11 cellular contexts compared by ENCODE assay signal in genomic region chr3:55897573-55898224, GRCh38.
A peak's percentile ranks its signal among the peaks of the same experiment; 100 is the strongest.
DNase-seq lines count a peak whose midpoint lies in the region; TF ChIP-seq lines count a peak whose summit lies in the region.
"Had no signal": no experiment of that assay in that cellular context is flagged by ENCODE, and none has a peak within 500 bp of the region (broad histone marks: within the 10 kb centered on the region; RNA-seq: fewer than 3 reads in every experiment).

No MANE protein-coding gene starts in this region.

- no peaks in the 10 kb centered on the region for H3K9me2 ChIP-seq in hepatocyte (replicated peaks; ENCODE audit: insufficient read depth)

- no peaks in the 10 kb centered on the region for H3K36me3 ChIP-seq in hepatocyte (replicated peaks; ENCODE audit: insufficient read depth, low read depth)

- H3K27ac ChIP-seq in 22Rv1, result no peak overlapping the region
- H3K27ac ChIP-seq in hepatocyte, result no peak overlapping the region

- no peaks in the 10 kb centered on the region for H3K9me3 ChIP-seq in hepatocyte (ENCODE audit: low read depth)

- DNase-seq in RPMI7951 (ENCODE audit: low read depth), result peak; percentile 52
- DNase-seq in hepatocyte (ENCODE audit: low spot score), result peak; percentile 20
- DNase-seq in mesenteric fat pad (ENCODE audit: low spot score), result no peak
- no peak for DNase-seq in effector CD8-positive, alpha-beta T cell (lab: John Stamatoyannopoulos, UW)
- DNase-seq in lower leg skin (ENCODE audit: low spot score in 2 of 2), result no peak
- no peak for DNase-seq in T-helper 2 cell
- DNase-seq: effector CD4-positive, alpha-beta T cell; naive B cell; NCI-H446 had no signal

- intact Hi-C loops in lower leg skin (cut with DNase I; ENCODE audit: low total_unique reads), result no loop called here

- H3K79me2 ChIP-seq in hepatocyte, result no peaks in the 10 kb centered on the region

- no peak for TF ChIP-seq POLR2A in lower leg skin (IDR thresholded peaks at IDR 0.05)

- no peak overlapping the region for H2AFZ ChIP-seq in hepatocyte

- TF ChIP-seq CTCF in 22Rv1 (IDR thresholded peaks at IDR 0.05) (peak; percentile 75), GM12875 (IDR thresholded peaks at IDR 0.05; ENCODE audit: borderline replicate concordance, insufficient read depth, low read depth, low read length) (peak; percentile 17; the same call in 1 of the 2 replicates), hepatocyte (IDR thresholded peaks at IDR 0.05; ENCODE audit: poor library complexity) (peak; percentile 56), lower leg skin (IDR thresholded peaks at IDR 0.05) (no peak)

- H4K20me1 ChIP-seq in hepatocyte (ENCODE audit: insufficient read depth, poor library complexity, severe bottlenecking), result no peaks in the 10 kb centered on the region

- H3K4me2 ChIP-seq in hepatocyte, result peak overlapping the region; percentile 12

- WGBS in hepatocyte (ENCODE audit: low lambda C conversion rate, missing lambda C conversion rate), result 23% methylated on average over 4 of the region's 4 CpGs
- 36 to 42% methylated on average over 4 of the region's 4 CpGs for WGBS in lower leg skin, 2 donors

- no peaks in the 10 kb centered on the region for H3K27me3 ChIP-seq in hepatocyte

- H3K4me3 ChIP-seq in GM12875 (ENCODE audit: low read depth, low read length) (no peak overlapping the region), hepatocyte (no peak overlapping the region), lower leg skin (ENCODE audit: low read depth, poor library complexity, severe bottlenecking) (no peak overlapping the region)

- peaks cover 5% of the 10 kb centered on the region for H3K4me1 ChIP-seq in hepatocyte (ENCODE audit: insufficient read depth)

Comparison
In these comparisons a context has a peak if more than half of its experiments do, and no peak if none do; other contexts are left out.
1. CTCF ChIP-seq: peak in 22Rv1 (single experiment), GM12875 (single experiment) and hepatocyte (single experiment); none in lower leg skin (0 of 3).
2. DNase-seq: peak in RPMI7951 (single experiment) and hepatocyte (single experiment); none in mesenteric fat pad (single experiment), effector CD8-positive, alpha-beta T cell (single experiment), lower leg skin (0 of 2) and T-helper 2 cell (0 of 5).